Comparison of ENCODE assay signal across 3 cellular contexts in the genomic region with DNA sequence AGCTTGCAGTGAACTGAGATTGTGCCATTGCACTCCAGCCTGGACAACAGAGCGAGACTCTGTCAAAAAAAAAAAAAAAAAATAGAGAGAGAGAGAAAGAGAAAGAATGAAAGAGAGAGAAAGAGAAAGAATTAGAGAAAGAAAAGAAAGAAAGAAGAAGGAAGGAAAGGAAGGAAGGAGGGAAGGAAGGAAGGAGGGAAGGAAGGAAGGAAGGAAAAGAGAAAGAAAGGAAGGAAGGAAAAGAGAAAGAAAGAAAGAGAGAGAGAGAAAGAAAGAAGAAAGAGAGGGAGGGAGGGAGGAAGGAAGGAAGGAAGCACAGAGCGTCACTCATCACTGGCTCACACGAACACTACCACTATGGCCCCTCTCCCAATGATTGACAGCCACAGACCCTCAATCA. TPM values are rescaled to one million over a fixed set of nuclear protein-coding genes. Genes with fewer than 3 reads are reported as not detected.
"Had no signal": no experiment of that assay in that cellular context is flagged by ENCODE, and none has a peak within 500 bp of the region (broad histone marks: within the 10 kb centered on the region; RNA-seq: fewer than 3 reads in every experiment).

No MANE protein-coding gene starts in this region.

RNA-seq across cellular contexts. Expression of a gene that starts 46.2 kb away (rescaled TPM):
- total RNA-seq: H4, HT1080 had no signal
- polyA plus RNA-seq: IgD-negative memory B cell had no signal
